In the genomic region with DNA sequence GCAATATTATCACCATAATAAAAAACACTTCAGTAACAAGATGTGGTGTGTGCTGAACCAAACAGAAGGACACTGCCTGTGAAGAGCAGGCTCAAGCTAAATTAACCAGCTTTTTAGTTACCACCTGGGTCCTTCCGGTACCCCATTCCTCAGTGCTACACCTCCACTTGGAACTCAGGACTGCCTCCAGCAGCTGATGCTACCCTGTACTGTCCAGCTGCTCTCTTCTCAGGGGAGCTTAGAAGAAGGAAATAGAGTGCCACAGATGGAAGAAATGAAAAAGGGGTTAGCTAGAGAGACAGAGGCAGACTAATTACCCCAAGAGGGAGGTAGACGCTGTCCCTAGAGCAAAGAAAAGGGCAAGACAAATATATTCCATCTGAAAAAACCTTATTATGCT, we compare ENCODE assay signal across 16 cellular contexts. TPM values are rescaled to one million over a fixed set of nuclear protein-coding genes. Genes with fewer than 3 reads are reported as not detected.
DNase-seq lines count a peak whose midpoint lies in the region; TF ChIP-seq lines count a peak whose summit lies in the region.
"Had no signal": no experiment of that assay in that cellular context is flagged by ENCODE, and none has a peak within 500 bp of the region (broad histone marks: within the 10 kb centered on the region; RNA-seq: fewer than 3 reads in every experiment).

No MANE protein-coding gene starts in this region.

- intact Hi-C loops in prostate gland (cut with DNase I) = loop anchor here (10.0 kb wide), 1 partner anchor 115 kb away; no protein-coding TSS in a partner anchor
- intact Hi-C loops in CD4-positive, alpha-beta memory T cell (cut with micrococcal nuclease) = no loop called here

- CTCF ChIA-PET in CD8-positive, alpha-beta memory T cell (lab: Charles Lee) = interaction anchor here (1.2 kb wide), 1 partner anchor 19 kb away, joined by 3 read pairs; no protein-coding TSS in a partner anchor
- CTCF ChIA-PET in CD4-positive, alpha-beta memory T cell (lab: Charles Lee; ENCODE audit: partially characterized antibody) = interaction anchor here (1.6 kb wide), 1 partner anchor 20 kb away, joined by 4 read pairs; no protein-coding TSS in a partner anchor

- H3K4me3 ChIP-seq in CD8-positive, alpha-beta memory T cell (ENCODE audit: low read length) = no peak overlapping the region
- no peak overlapping the region for H3K4me3 ChIP-seq in HUES48 (ENCODE audit: low read depth, low read length)
- H3K4me3 ChIP-seq in neutrophil (ENCODE audit: low read depth in 1 of 2, low read length in 1 of 2) = no peak overlapping the region
- H3K4me3 ChIP-seq in prostate gland = no peak overlapping the region
- no peak overlapping the region for H3K4me3 ChIP-seq in CD4-positive, alpha-beta memory T cell (ENCODE audit: low read length in 2 of 2)
- H3K4me3 ChIP-seq: left lung had no signal

- peaks cover 45% of the 10 kb centered on the region for H3K4me1 ChIP-seq in CD8-positive, alpha-beta memory T cell (ENCODE audit: insufficient read depth, low read length)
- H3K4me1 ChIP-seq in HUES48 (ENCODE audit: control insufficient read depth, insufficient read depth, low read length) = peaks cover 26% of the 10 kb centered on the region
- H3K4me1 ChIP-seq in neutrophil (ENCODE audit: control insufficient read depth in 1 of 2, insufficient read depth in 1 of 2, low read depth in 1 of 2, low read length in 1 of 2) = peaks cover 21 to 23% of the 10 kb centered on the region in 2 experiments
- no peaks in the 10 kb centered on the region for H3K4me1 ChIP-seq in prostate gland (replicated peaks)
- peaks cover 74% of the 10 kb centered on the region for H3K4me1 ChIP-seq in CD4-positive, alpha-beta memory T cell (ENCODE audit: insufficient read depth, low read length)

- H3K9me3 ChIP-seq in CD8-positive, alpha-beta memory T cell (ENCODE audit: low read length) = no peaks in the 10 kb centered on the region
- H3K9me3 ChIP-seq in HUES48 (ENCODE audit: control insufficient read depth, insufficient read depth, low read length) (no peaks in the 10 kb centered on the region), neutrophil (no peaks in the 10 kb centered on the region), prostate gland (no peaks in the 10 kb centered on the region)
- no peaks in the 10 kb centered on the region for H3K9me3 ChIP-seq in CD4-positive, alpha-beta memory T cell (ENCODE audit: control insufficient read depth in 1 of 2, low read length in 2 of 2)
- H3K9me3 ChIP-seq: left lung had no signal

- POLR2A ChIA-PET in CD8-positive, alpha-beta memory T cell (lab: Charles Lee) = interaction anchor here (0.6 kb wide), 1 partner anchor 200 kb away, joined by 3 read pairs; no protein-coding TSS in a partner anchor
- POLR2A ChIA-PET in CD4-positive, alpha-beta memory T cell (lab: Charles Lee; ENCODE audit: partially characterized antibody) = no interaction called here

- TF ChIP-seq POLR2A in prostate gland (IDR thresholded peaks at IDR 0.05) = no peak

- H3K27ac ChIP-seq in CD8-positive, alpha-beta memory T cell (ENCODE audit: low read depth, low read length) = no peak overlapping the region
- H3K27ac ChIP-seq in HUES48 (ENCODE audit: low read depth, low read length) (peak overlapping the region; percentile 5), neutrophil (peak overlapping the region; percentile 22), prostate gland (no peak overlapping the region)
- H3K27ac ChIP-seq in CD4-positive, alpha-beta memory T cell (ENCODE audit: low read depth, low read length) = no peak overlapping the region
- H3K27ac ChIP-seq: brain microvascular endothelial cell, left lung had no signal

- peaks cover 10% of the 10 kb centered on the region for H3K36me3 ChIP-seq in CD8-positive, alpha-beta memory T cell (ENCODE audit: insufficient read depth, low read length)
- H3K36me3 ChIP-seq in HUES48 (ENCODE audit: control insufficient read depth, insufficient read depth, low read length) (peaks cover 74% of the 10 kb centered on the region), neutrophil (peaks cover 63% of the 10 kb centered on the region), prostate gland (no peaks in the 10 kb centered on the region)
- H3K36me3 ChIP-seq in CD4-positive, alpha-beta memory T cell (ENCODE audit: insufficient read depth, low read length) = peaks cover 5% of the 10 kb centered on the region

- no peaks in the 10 kb centered on the region for H3K9me3 Mint-ChIP-seq in CD8-positive, alpha-beta memory T cell
- no peaks in the 10 kb centered on the region for H3K9me3 Mint-ChIP-seq in CD4-positive, alpha-beta memory T cell
- H3K9me3 Mint-ChIP-seq: stimulated activated memory B cell treated with anti-CD40 and anti-IgM and Interleukin-4, amounts not matched to agents 10 μg/mL and 1 μg/mL and 100 μg/mL, for 72 hours had no signal

- DNase-seq in CD8-positive, alpha-beta memory T cell = no peak
- DNase-seq in cerebellar cortex (ENCODE audit: low spot score) (peak; percentile 14), A172 (ENCODE audit: low spot score) (no peak), prostate gland (ENCODE audit: low spot score) (no peak), GM19240 (ENCODE audit: insufficient read length, low spot score) (no peak)
- DNase-seq in CD4-positive, alpha-beta memory T cell = no peak
- DNase-seq: activated gamma-delta T cell, brain microvascular endothelial cell, HCEC 1CT, left lung, NCI-H1092, NCI-H226 had no signal

- TF ChIP-seq CTCF in neutrophil (IDR thresholded peaks at IDR 0.05) (no peak), prostate gland (IDR thresholded peaks at IDR 0.05) (no peak)

- H3K27me3 ChIP-seq in CD8-positive, alpha-beta memory T cell (ENCODE audit: insufficient read depth, low read length, poor library complexity, severe bottlenecking) = no peaks in the 10 kb centered on the region
- H3K27me3 ChIP-seq in HUES48 (ENCODE audit: control insufficient read depth, insufficient read depth, low read length) (no peaks in the 10 kb centered on the region), neutrophil (no peaks in the 10 kb centered on the region), prostate gland (replicated peaks; ENCODE audit: insufficient read depth) (no peaks in the 10 kb centered on the region)
- H3K27me3 ChIP-seq in CD4-positive, alpha-beta memory T cell (ENCODE audit: insufficient read depth, low read length) = no peaks in the 10 kb centered on the region
- H3K27me3 ChIP-seq: brain microvascular endothelial cell, left lung had no signal

- peak overlapping the region in 6 of 7 donors; percentile 1 to 71 (median 26) for H3K4me3 Mint-ChIP-seq in CD8-positive, alpha-beta memory T cell
- peak overlapping the region in 4 of 8 donors; percentile 9 to 38 (median 30) for H3K4me3 Mint-ChIP-seq in CD4-positive, alpha-beta memory T cell
- H3K4me3 Mint-ChIP-seq: B cell; stimulated activated memory B cell treated with anti-CD40 and anti-IgM and Interleukin-4, amounts not matched to agents 10 μg/mL and 1 μg/mL and 100 μg/mL, for 72 hours had no signal

- no peaks in the 10 kb centered on the region for H3K27me3 Mint-ChIP-seq in CD8-positive, alpha-beta memory T cell
- H3K27me3 Mint-ChIP-seq in CD4-positive, alpha-beta memory T cell = no peaks in the 10 kb centered on the region
- H3K27me3 Mint-ChIP-seq: B cell; stimulated activated memory B cell treated with anti-CD40 and anti-IgM and Interleukin-4, amounts not matched to agents 10 μg/mL and 1 μg/mL and 100 μg/mL, for 72 hours had no signal

- H3K36me3 Mint-ChIP-seq in CD8-positive, alpha-beta memory T cell = peaks cover 4 to 74% (median 16%) of the 10 kb centered on the region in 3 donors
- peaks cover 20 to 66% of the 10 kb centered on the region in 2 donors for H3K36me3 Mint-ChIP-seq in CD4-positive, alpha-beta memory T cell

- peak overlapping the region in 5 of 8 donors; percentile 0 to 47 (median 18) for H3K27ac Mint-ChIP-seq in CD8-positive, alpha-beta memory T cell
- H3K27ac Mint-ChIP-seq in CD4-positive, alpha-beta memory T cell = peak overlapping the region in 2 of 7 donors; percentile 16 to 35
- H3K27ac Mint-ChIP-seq: B cell; stimulated activated memory B cell treated with anti-CD40 and anti-IgM and Interleukin-4, amounts not matched to agents 10 μg/mL and 1 μg/mL and 100 μg/mL, for 72 hours had no signal

- H3K9ac ChIP-seq in HUES48 (ENCODE audit: low read depth, low read length) = no peak overlapping the region

- H3K4me1 Mint-ChIP-seq in CD8-positive, alpha-beta memory T cell = peaks cover 66 to 92% (median 85%) of the 10 kb centered on the region in 3 donors
- peaks cover 44 to 85% (median 63%) of the 10 kb centered on the region in 4 donors for H3K4me1 Mint-ChIP-seq in CD4-positive, alpha-beta memory T cell

- WGBS in prostate gland = 73% methylated on average over 2 of the region's 2 CpGs

RNA-seq across cellular contexts. Expression of gene MED13, which starts 5.7 kb away (rescaled TPM):
- 10 to 100 TPM; 61.2 to 63.3 TPM for total RNA-seq in CD8-positive, alpha-beta memory T cell
- polyA plus RNA-seq in CD8-positive, alpha-beta memory T cell = 3.4 TPM
- total RNA-seq in A172 (2014; rRNA removed; shearing (Covaris generic)) = 31.7 and 34.9 TPM in 2 replicates
- 10 to 100 TPM; 45.4 to 72.1 TPM for total RNA-seq in prostate gland
- total RNA-seq in CD4-positive, alpha-beta memory T cell = 10 to 100 TPM; 77.8 to 85.4 TPM
- polyA plus RNA-seq in CD4-positive, alpha-beta memory T cell = 1 to 10 TPM; 1.8 to 4.4 TPM

Comparison
In these comparisons a context has a peak if more than half of its experiments do, and no peak if none do; other contexts are left out.
1. H3K27ac ChIP-seq: peak in HUES48 (single experiment) and neutrophil (single experiment); none in CD8-positive, alpha-beta memory T cell (single experiment), prostate gland (0 of 2) and CD4-positive, alpha-beta memory T cell (single experiment).